Comparison of ENCODE assay signal across 9 cellular contexts in genomic region chr12:53493610-53494391, GRCh38. TPM values are rescaled to one million over a fixed set of nuclear protein-coding genes. Genes with fewer than 3 reads are reported as not detected.
DNase-seq lines count a peak whose midpoint lies in the region; ATAC-seq, FAIRE-seq and TF ChIP-seq lines count a peak whose summit lies in the region.
"Had no signal": no experiment of that assay in that cellular context is flagged by ENCODE, and none has a peak within 500 bp of the region (broad histone marks: within the 10 kb centered on the region; RNA-seq: fewer than 3 reads in every experiment).

No MANE protein-coding gene starts in this region.

- peak overlapping the region; percentile 88 for H3K4me3 Mint-ChIP-seq in activated T-cell treated with anti-CD3 and anti-CD28 coated beads, Interleukin-2, amount 50 U/mL, for 4 hours
- H3K4me3 Mint-ChIP-seq in activated naive CD8-positive, alpha-beta T cell treated with anti-CD3 and anti-CD28 coated beads, Interleukin-2, amount 50 U/mL, for 24 hours, result peak overlapping the region; percentile 87

- peaks cover 35% of the 10 kb centered on the region for H3K4me1 Mint-ChIP-seq in activated T-cell treated with anti-CD3 and anti-CD28 coated beads, Interleukin-2, amount 50 U/mL, for 4 hours (ENCODE audit: low read depth)
- H3K4me1 Mint-ChIP-seq in activated naive CD8-positive, alpha-beta T cell treated with anti-CD3 and anti-CD28 coated beads, Interleukin-2, amount 50 U/mL, for 24 hours, result peaks cover 35% of the 10 kb centered on the region

- BruUV-seq in HepG2 (replicated peaks; lab: Mats Ljungman, UMichigan), result TSS peak; percentile 77

- in situ Hi-C loops in HepG2 (cut with HindIII; ENCODE audit: extremely low pct_ligation_motif_present, low pct_unique_long_range_greater_than_20kb), result no loop called here

- H3K27me3 Mint-ChIP-seq in activated T-cell treated with anti-CD3 and anti-CD28 coated beads, Interleukin-2, amount 50 U/mL, for 4 hours (ENCODE audit: low read depth), result no peaks in the 10 kb centered on the region
- no peaks in the 10 kb centered on the region for H3K27me3 Mint-ChIP-seq in activated naive CD8-positive, alpha-beta T cell treated with anti-CD3 and anti-CD28 coated beads, Interleukin-2, amount 50 U/mL, for 24 hours

- H3K9ac ChIP-seq in HepG2 (ENCODE audit: insufficient read depth, low read depth, low read length), result peak overlapping the region; percentile 73

- peak overlapping the region; percentile 63 for H2AFZ ChIP-seq in HepG2 (ENCODE audit: low read length)

- peaks cover 57% of the 10 kb centered on the region for H3K4me1 ChIP-seq in HepG2 (ENCODE audit: insufficient read depth, low read length)
- peaks cover 15% of the 10 kb centered on the region for H3K4me1 ChIP-seq in thymus (ENCODE audit: control insufficient read depth, insufficient read depth, low read length)

- no peak for DNase-seq in activated T-cell treated with anti-CD3 and anti-CD28 coated beads, Interleukin-2, amount 50 U/mL, for 4 hours
- DNase-seq in activated T-cell treated with anti-CD3 and anti-CD28 coated beads for 4 hours (no peak), HepG2 (ENCODE audit: low spot score) (no peak)
- DNase-seq in activated naive CD8-positive, alpha-beta T cell treated with anti-CD3 and anti-CD28 coated beads, Interleukin-2, amount 50 U/mL, for 24 hours, result no peak

- WGBS in HepG2 (ENCODE audit: low lambda C conversion rate), result 0% methylated on average over 11 of the region's 11 CpGs
- 46% methylated on average over 11 of the region's 11 CpGs for WGBS in thymus

- POLR2A ChIA-PET in HepG2 (lab: Yijun Ruan, JAX), result interaction anchor here (1.2 to 4.1 kb wide), 8 partner anchors 7 to 173 kb away, joined by 3 to 35 read pairs (median 4); partner anchors contain the start of genes AAAS, PRR13, SP1 and TARBP2

- H3K4me3 ChIP-seq in HepG2 (replicated peaks in 1 of 3; ENCODE audit: insufficient read depth in 1 of 3, low read depth in 2 of 3, low read length in 3 of 3) (peak overlapping the region; percentile 64 to 80 (median 75)), thymus (ENCODE audit: low read length) (peak overlapping the region; percentile 65)

- H3K9me3 ChIP-seq in HepG2 (ENCODE audit: low read length), result no peaks in the 10 kb centered on the region
- no peaks in the 10 kb centered on the region for H3K9me3 ChIP-seq in thymus (ENCODE audit: control insufficient read depth)

- peak overlapping the region; percentile 100 for H3K4me2 ChIP-seq in HepG2 (ENCODE audit: low read depth, low read length)

- H3K9me3 Mint-ChIP-seq in activated T-cell treated with anti-CD3 and anti-CD28 coated beads, Interleukin-2, amount 50 U/mL, for 4 hours, result no peaks in the 10 kb centered on the region
- H3K9me3 Mint-ChIP-seq in activated naive CD8-positive, alpha-beta T cell treated with anti-CD3 and anti-CD28 coated beads, Interleukin-2, amount 50 U/mL, for 24 hours, result no peaks in the 10 kb centered on the region

- intact Hi-C loops in HepG2 (cut with micrococcal nuclease; ENCODE audit: unreplicated experiment), result no loop called here

- H3K36me3 ChIP-seq in HepG2 (replicated peaks in 1 of 2; ENCODE audit: control insufficient read depth in 1 of 2, insufficient read depth in 2 of 2, low read length in 2 of 2) (no peaks in the 10 kb centered on the region), thymus (ENCODE audit: control insufficient read depth, insufficient read depth) (no peaks in the 10 kb centered on the region)

- CTCF ChIA-PET in HepG2 (lab: Yijun Ruan, JAX; ENCODE audit: low intra/inter-chr PET ratio, low total read pairs), result no interaction called here

- H3K79me2 ChIP-seq in HepG2 (ENCODE audit: insufficient read depth, low read length), result no peaks in the 10 kb centered on the region

- H3K27ac Mint-ChIP-seq in activated naive CD8-positive, alpha-beta T cell treated with anti-CD3 and anti-CD28 coated beads, Interleukin-2, amount 50 U/mL, for 24 hours, result peak overlapping the region; percentile 82

- H4K20me1 ChIP-seq in HepG2 (ENCODE audit: insufficient read depth, low read length), result no peaks in the 10 kb centered on the region

- no peaks in the 10 kb centered on the region for H3K36me3 Mint-ChIP-seq in activated T-cell treated with anti-CD3 and anti-CD28 coated beads, Interleukin-2, amount 50 U/mL, for 4 hours (ENCODE audit: insufficient read depth)
- H3K36me3 Mint-ChIP-seq in activated naive CD8-positive, alpha-beta T cell treated with anti-CD3 and anti-CD28 coated beads, Interleukin-2, amount 50 U/mL, for 24 hours (ENCODE audit: low read depth), result no peaks in the 10 kb centered on the region

- no peak for TF ChIP-seq RAD21 in HepG2 (CRISPR knock-in tag; IDR thresholded peaks at IDR 0.05)

- TF ChIP-seq EP300 in HepG2 (IDR thresholded peaks at IDR 0.05; ENCODE audit: low read depth in 2 of 2, low read length in 2 of 2) (no peak), HepG2 (CRISPR knock-in tag; IDR thresholded peaks at IDR 0.05; ENCODE audit: borderline replicate concordance) (no peak)

- TF ChIP-seq CTCF in HepG2 (CRISPR knock-in tag; IDR thresholded peaks at IDR 0.05), result 0 out of 2 replicates have a peak, but pooled peaks have one; percentile 18

- H3K27me3 ChIP-seq in HepG2 (ENCODE audit: control insufficient read depth in 1 of 2, insufficient read depth in 2 of 2, low read length in 2 of 2) (no peaks in the 10 kb centered on the region; a peak in 1 of 5 replicates), thymus (ENCODE audit: control insufficient read depth, insufficient read depth) (no peaks in the 10 kb centered on the region)

- no peak for TF ChIP-seq POLR2A in HepG2 (IDR thresholded peaks at IDR 0.05; ENCODE audit: insufficient read depth in 1 of 2, low read depth in 2 of 2, low read length in 2 of 2)

- H3K27ac ChIP-seq in HepG2 (ENCODE audit: extremely low read length, insufficient read depth, low read length) (peak overlapping the region; percentile 33), thymus (ENCODE audit: low read depth) (peak overlapping the region; percentile 67)

- no peak for ATAC-seq in activated T-cell treated with anti-CD3 and anti-CD28 coated beads, Interleukin-2, amount 50 U/mL, for 4 hours
- no peak for ATAC-seq in activated naive CD8-positive, alpha-beta T cell treated with anti-CD3 and anti-CD28 coated beads, Interleukin-2, amount 50 U/mL, for 24 hours
- ATAC-seq in HepG2, result peak; percentile 18; the same call in 2 of the 3 replicates
- no peak for ATAC-seq in GM19467 (IDR thresholded peaks at IDR 0.05; ENCODE audit: unreplicated experiment)
- no peak for ATAC-seq in HG02571 (IDR thresholded peaks at IDR 0.05; ENCODE audit: unreplicated experiment)
- no peak for ATAC-seq in GM19455 (IDR thresholded peaks at IDR 0.05; ENCODE audit: unreplicated experiment)

- no peak for FAIRE-seq in HepG2 (lab: Jason Lieb, UNC)
- FAIRE-seq: endometrium had no signal

RNA-seq across cellular contexts. Expression of gene MAP3K12, which starts 5.5 kb away (rescaled TPM):
- total RNA-seq in activated T-cell treated with anti-CD3 and anti-CD28 coated beads, Interleukin-2, amount 50 U/mL, for 4 hours, result 1 to 10 TPM; 6.5 to 8.4 (median 7.7) TPM
- total RNA-seq in HepG2 (2016; rRNA removed; fragmentation: Illumina TruSeq; extraction: Trizol), result 0.13 and 0.20 TPM in 2 replicates
- under 0.01 and 0.10 TPM in 2 replicates for total RNA-seq in HepG2 (2016; cell fraction: cytosol; rRNA removed; fragmentation: Illumina TruSeq; extraction: Trizol; ENCODE audit: low read depth)
- total RNA-seq in HepG2 (2016; cell fraction: insoluble cytoplasmic fraction; rRNA removed; fragmentation: Illumina TruSeq; extraction: Trizol), result 0.25 and 0.28 TPM in 2 replicates
- total RNA-seq in HepG2 (2016; cell fraction: membrane; rRNA removed; fragmentation: Illumina TruSeq; extraction: Trizol), result 0.03 and 0.25 TPM in 2 replicates
- 0.16 and 0.28 TPM in 2 replicates for total RNA-seq in HepG2 (2016; cell fraction: nucleus; rRNA removed; fragmentation: Illumina TruSeq; extraction: Trizol)
- polyA plus RNA-seq in HepG2 (2011; rRNA removed) (1.1 and 1.3 TPM in 2 replicates), thymus (16.3 TPM)
- 0.23 and 0.60 TPM in 2 replicates for polyA plus RNA-seq in HepG2 (2011; cell fraction: cytosol; rRNA removed)
- polyA plus RNA-seq in HepG2 (2011; cell fraction: nucleus; rRNA removed), result 5.5 and 6.6 TPM in 2 replicates
- 1.9 and 2.3 TPM in 2 replicates for polyA plus RNA-seq in HepG2 (2012)
- polyA plus RNA-seq in HepG2 (2016; cell fraction: cytosol; fragmentation: Illumina TruSeq; extraction: Trizol; ENCODE audit: low read depth), result 0.02 TPM in 1 of 2 replicates, not detected in the other
- 0.05 and 0.10 TPM in 2 replicates for polyA plus RNA-seq in HepG2 (2016; cell fraction: insoluble cytoplasmic fraction; fragmentation: Illumina TruSeq; extraction: Trizol; ENCODE audit: low read depth)
- polyA plus RNA-seq in HepG2 (2016; cell fraction: membrane; fragmentation: Illumina TruSeq; extraction: Trizol; ENCODE audit: low read depth), result not detected in 2 replicates
- polyA plus RNA-seq in HepG2 (2016; cell fraction: nucleus; fragmentation: Illumina TruSeq; extraction: Trizol; ENCODE audit: insufficient read depth, low read depth), result 0.34 and 1.5 TPM in 2 replicates
- polyA minus RNA-seq in HepG2 (2011; rRNA and poly(A)+ RNA removed; ENCODE audit: low replicate concordance), result 1.4 and 3.4 TPM in 2 replicates
- polyA minus RNA-seq in HepG2 (2011; cell fraction: cytosol; rRNA and poly(A)+ RNA removed), result 0.26 and 0.49 TPM in 2 replicates
- 1.3 and 1.6 TPM in 2 replicates for polyA minus RNA-seq in HepG2 (2011; cell fraction: nucleus; rRNA and poly(A)+ RNA removed)

RNA-seq across cellular contexts. Expression of gene TARBP2, which starts 7.3 kb away (rescaled TPM):
- 10 to 100 TPM; 62.6 to 71.4 (median 64.3) TPM for total RNA-seq in activated T-cell treated with anti-CD3 and anti-CD28 coated beads, Interleukin-2, amount 50 U/mL, for 4 hours
- 39.5 and 55.5 TPM in 2 replicates for total RNA-seq in HepG2 (2016; rRNA removed; fragmentation: Illumina TruSeq; extraction: Trizol)
- total RNA-seq in HepG2 (2016; cell fraction: cytosol; rRNA removed; fragmentation: Illumina TruSeq; extraction: Trizol; ENCODE audit: low read depth), result 73.3 and 74.5 TPM in 2 replicates
- 37.9 and 54.0 TPM in 2 replicates for total RNA-seq in HepG2 (2016; cell fraction: insoluble cytoplasmic fraction; rRNA removed; fragmentation: Illumina TruSeq; extraction: Trizol)
- 79.2 and 87.3 TPM in 2 replicates for total RNA-seq in HepG2 (2016; cell fraction: membrane; rRNA removed; fragmentation: Illumina TruSeq; extraction: Trizol)
- total RNA-seq in HepG2 (2016; cell fraction: nucleus; rRNA removed; fragmentation: Illumina TruSeq; extraction: Trizol), result 45.3 and 52.6 TPM in 2 replicates
- polyA plus RNA-seq in HepG2 (2011; rRNA removed) (47.0 and 49.2 TPM in 2 replicates), thymus (41.2 TPM)
- 34.4 and 52.5 TPM in 2 replicates for polyA plus RNA-seq in HepG2 (2011; cell fraction: cytosol; rRNA removed)
- polyA plus RNA-seq in HepG2 (2011; cell fraction: nucleus; rRNA removed), result 186 and 198 TPM in 2 replicates
- polyA plus RNA-seq in HepG2 (2012), result 22.1 and 25.4 TPM in 2 replicates
- polyA plus RNA-seq in HepG2 (2016; cell fraction: cytosol; fragmentation: Illumina TruSeq; extraction: Trizol; ENCODE audit: low read depth), result 64.6 and 72.6 TPM in 2 replicates
- 32.5 and 37.2 TPM in 2 replicates for polyA plus RNA-seq in HepG2 (2016; cell fraction: insoluble cytoplasmic fraction; fragmentation: Illumina TruSeq; extraction: Trizol; ENCODE audit: low read depth)
- 60.8 and 63.3 TPM in 2 replicates for polyA plus RNA-seq in HepG2 (2016; cell fraction: membrane; fragmentation: Illumina TruSeq; extraction: Trizol; ENCODE audit: low read depth)
- polyA plus RNA-seq in HepG2 (2016; cell fraction: nucleus; fragmentation: Illumina TruSeq; extraction: Trizol; ENCODE audit: insufficient read depth, low read depth), result 85.1 and 85.5 TPM in 2 replicates
- 46.1 and 74.4 TPM in 2 replicates for polyA minus RNA-seq in HepG2 (2011; rRNA and poly(A)+ RNA removed; ENCODE audit: low replicate concordance)
- 11.2 and 16.6 TPM in 2 replicates for polyA minus RNA-seq in HepG2 (2011; cell fraction: cytosol; rRNA and poly(A)+ RNA removed)
- 46.1 and 50.8 TPM in 2 replicates for polyA minus RNA-seq in HepG2 (2011; cell fraction: nucleus; rRNA and poly(A)+ RNA removed)

RNA-seq across cellular contexts. Expression of gene NPFF, which starts 13.5 kb away (rescaled TPM):
- not detected for total RNA-seq in activated T-cell treated with anti-CD3 and anti-CD28 coated beads, Interleukin-2, amount 50 U/mL, for 4 hours
- 0.51 TPM in 1 of 2 replicates, not detected in the other for total RNA-seq in HepG2 (2016; rRNA removed; fragmentation: Illumina TruSeq; extraction: Trizol)
- not detected in 2 replicates for total RNA-seq in HepG2 (2016; cell fraction: cytosol; rRNA removed; fragmentation: Illumina TruSeq; extraction: Trizol; ENCODE audit: low read depth)
- total RNA-seq in HepG2 (2016; cell fraction: insoluble cytoplasmic fraction; rRNA removed; fragmentation: Illumina TruSeq; extraction: Trizol), result 0.56 TPM in 1 of 2 replicates, not detected in the other
- not detected in 2 replicates for total RNA-seq in HepG2 (2016; cell fraction: membrane; rRNA removed; fragmentation: Illumina TruSeq; extraction: Trizol)
- total RNA-seq in HepG2 (2016; cell fraction: nucleus; rRNA removed; fragmentation: Illumina TruSeq; extraction: Trizol), result not detected in 2 replicates
- not detected in 2 replicates for polyA plus RNA-seq in HepG2 (2011; rRNA removed)
- polyA plus RNA-seq in HepG2 (2011; cell fraction: cytosol; rRNA removed), result not detected in 2 replicates
- polyA plus RNA-seq in HepG2 (2011; cell fraction: nucleus; rRNA removed), result 0.48 TPM in 1 of 2 replicates, not detected in the other
- 0.41 TPM in 1 of 2 replicates, not detected in the other for polyA plus RNA-seq in HepG2 (2012)
- 0.25 TPM in 1 of 2 replicates, not detected in the other for polyA plus RNA-seq in HepG2 (2016; cell fraction: cytosol; fragmentation: Illumina TruSeq; extraction: Trizol; ENCODE audit: low read depth)
- polyA plus RNA-seq in HepG2 (2016; cell fraction: insoluble cytoplasmic fraction; fragmentation: Illumina TruSeq; extraction: Trizol; ENCODE audit: low read depth), result not detected in 2 replicates
- polyA plus RNA-seq in HepG2 (2016; cell fraction: membrane; fragmentation: Illumina TruSeq; extraction: Trizol; ENCODE audit: low read depth), result not detected in 2 replicates
- 1.2 TPM in 1 of 2 replicates, not detected in the other for polyA plus RNA-seq in HepG2 (2016; cell fraction: nucleus; fragmentation: Illumina TruSeq; extraction: Trizol; ENCODE audit: insufficient read depth, low read depth)
- polyA minus RNA-seq in HepG2 (2011; rRNA and poly(A)+ RNA removed; ENCODE audit: low replicate concordance), result not detected in 2 replicates
- polyA minus RNA-seq in HepG2 (2011; cell fraction: cytosol; rRNA and poly(A)+ RNA removed), result not detected in 2 replicates
- not detected in 2 replicates for polyA minus RNA-seq in HepG2 (2011; cell fraction: nucleus; rRNA and poly(A)+ RNA removed)
- polyA plus RNA-seq in thymus, result 3.7 TPM

RNA-seq across cellular contexts. Expression of gene PCBP2, which starts 41.9 kb away (rescaled TPM):
- total RNA-seq in activated T-cell treated with anti-CD3 and anti-CD28 coated beads, Interleukin-2, amount 50 U/mL, for 4 hours, result 1,000 to 10,000 TPM; 1,031 to 1,084 (median 1,084) TPM
- 154 and 265 TPM in 2 replicates for total RNA-seq in HepG2 (2016; rRNA removed; fragmentation: Illumina TruSeq; extraction: Trizol)
- total RNA-seq in HepG2 (2016; cell fraction: cytosol; rRNA removed; fragmentation: Illumina TruSeq; extraction: Trizol; ENCODE audit: low read depth), result 156 and 172 TPM in 2 replicates
- total RNA-seq in HepG2 (2016; cell fraction: insoluble cytoplasmic fraction; rRNA removed; fragmentation: Illumina TruSeq; extraction: Trizol), result 132 and 265 TPM in 2 replicates
- 447 and 497 TPM in 2 replicates for total RNA-seq in HepG2 (2016; cell fraction: membrane; rRNA removed; fragmentation: Illumina TruSeq; extraction: Trizol)
- 279 and 306 TPM in 2 replicates for total RNA-seq in HepG2 (2016; cell fraction: nucleus; rRNA removed; fragmentation: Illumina TruSeq; extraction: Trizol)
- 345 and 390 TPM in 2 replicates for polyA plus RNA-seq in HepG2 (2011; rRNA removed)
- polyA plus RNA-seq in HepG2 (2011; cell fraction: cytosol; rRNA removed), result 323 and 364 TPM in 2 replicates
- polyA plus RNA-seq in HepG2 (2011; cell fraction: nucleus; rRNA removed), result 477 and 513 TPM in 2 replicates
- 786 and 1,014 TPM in 2 replicates for polyA plus RNA-seq in HepG2 (2012)
- 954 and 1,027 TPM in 2 replicates for polyA plus RNA-seq in HepG2 (2016; cell fraction: cytosol; fragmentation: Illumina TruSeq; extraction: Trizol; ENCODE audit: low read depth)
- 599 and 702 TPM in 2 replicates for polyA plus RNA-seq in HepG2 (2016; cell fraction: insoluble cytoplasmic fraction; fragmentation: Illumina TruSeq; extraction: Trizol; ENCODE audit: low read depth)
- 1,162 and 1,386 TPM in 2 replicates for polyA plus RNA-seq in HepG2 (2016; cell fraction: membrane; fragmentation: Illumina TruSeq; extraction: Trizol; ENCODE audit: low read depth)
- polyA plus RNA-seq in HepG2 (2016; cell fraction: nucleus; fragmentation: Illumina TruSeq; extraction: Trizol; ENCODE audit: insufficient read depth, low read depth), result 670 and 689 TPM in 2 replicates
- 709 and 1,043 TPM in 2 replicates for polyA minus RNA-seq in HepG2 (2011; rRNA and poly(A)+ RNA removed; ENCODE audit: low replicate concordance)
- 515 and 646 TPM in 2 replicates for polyA minus RNA-seq in HepG2 (2011; cell fraction: cytosol; rRNA and poly(A)+ RNA removed)
- polyA minus RNA-seq in HepG2 (2011; cell fraction: nucleus; rRNA and poly(A)+ RNA removed), result 549 and 596 TPM in 2 replicates
- 606 TPM for polyA plus RNA-seq in thymus

RNA-seq across cellular contexts. Expression of gene PRR13, which starts 52.3 kb away (rescaled TPM):
- total RNA-seq in activated T-cell treated with anti-CD3 and anti-CD28 coated beads, Interleukin-2, amount 50 U/mL, for 4 hours, result 100 to 1,000 TPM; 269 to 284 (median 284) TPM
- total RNA-seq in HepG2 (2016; rRNA removed; fragmentation: Illumina TruSeq; extraction: Trizol), result 102 and 109 TPM in 2 replicates
- total RNA-seq in HepG2 (2016; cell fraction: cytosol; rRNA removed; fragmentation: Illumina TruSeq; extraction: Trizol; ENCODE audit: low read depth), result 78.3 and 97.6 TPM in 2 replicates
- total RNA-seq in HepG2 (2016; cell fraction: insoluble cytoplasmic fraction; rRNA removed; fragmentation: Illumina TruSeq; extraction: Trizol), result 99.2 and 114 TPM in 2 replicates
- 113 and 134 TPM in 2 replicates for total RNA-seq in HepG2 (2016; cell fraction: membrane; rRNA removed; fragmentation: Illumina TruSeq; extraction: Trizol)
- 37.8 and 46.1 TPM in 2 replicates for total RNA-seq in HepG2 (2016; cell fraction: nucleus; rRNA removed; fragmentation: Illumina TruSeq; extraction: Trizol)
- polyA plus RNA-seq in HepG2 (2011; rRNA removed), result 65.0 and 70.4 TPM in 2 replicates
- 58.7 and 62.8 TPM in 2 replicates for polyA plus RNA-seq in HepG2 (2011; cell fraction: cytosol; rRNA removed)
- 20.0 and 31.0 TPM in 2 replicates for polyA plus RNA-seq in HepG2 (2011; cell fraction: nucleus; rRNA removed)
- polyA plus RNA-seq in HepG2 (2012), result 99.5 and 141 TPM in 2 replicates
- polyA plus RNA-seq in HepG2 (2016; cell fraction: cytosol; fragmentation: Illumina TruSeq; extraction: Trizol; ENCODE audit: low read depth), result 115 and 156 TPM in 2 replicates
- polyA plus RNA-seq in HepG2 (2016; cell fraction: insoluble cytoplasmic fraction; fragmentation: Illumina TruSeq; extraction: Trizol; ENCODE audit: low read depth), result 164 and 180 TPM in 2 replicates
- polyA plus RNA-seq in HepG2 (2016; cell fraction: membrane; fragmentation: Illumina TruSeq; extraction: Trizol; ENCODE audit: low read depth), result 149 and 177 TPM in 2 replicates
- 113 and 118 TPM in 2 replicates for polyA plus RNA-seq in HepG2 (2016; cell fraction: nucleus; fragmentation: Illumina TruSeq; extraction: Trizol; ENCODE audit: insufficient read depth, low read depth)
- 59.9 and 104 TPM in 2 replicates for polyA minus RNA-seq in HepG2 (2011; rRNA and poly(A)+ RNA removed; ENCODE audit: low replicate concordance)
- 20.7 and 32.5 TPM in 2 replicates for polyA minus RNA-seq in HepG2 (2011; cell fraction: cytosol; rRNA and poly(A)+ RNA removed)
- 18.5 and 23.0 TPM in 2 replicates for polyA minus RNA-seq in HepG2 (2011; cell fraction: nucleus; rRNA and poly(A)+ RNA removed)
- 222 TPM for polyA plus RNA-seq in thymus
